ENCODE assay signal across 8 cellular contexts in genomic region chr1:248837045-248837793, GRCh38. TPM values are rescaled to one million over a fixed set of nuclear protein-coding genes. Genes with fewer than 3 reads are reported as not detected.
DNase-seq lines count a peak whose midpoint lies in the region; ATAC-seq and TF ChIP-seq lines count a peak whose summit lies in the region.

No MANE protein-coding gene starts in this region.

- DNase-seq in cardiac muscle cell (ENCODE audit: low read depth in 1 of 2, low spot score in 1 of 2) (no peak), Right ventricle myocardium superior (no peak), adipocyte (ENCODE audit: low read depth) (peak; percentile 10), upper lobe of left lung (peak in 1 of 2 donors; percentile 34), NCI-H446 treated with DMSO at 0.1 percent for 48 hours (lab: John Stamatoyannopoulos, UW) (no peak)

- H3K36me3 ChIP-seq in cardiac muscle cell (no peaks in the 10 kb centered on the region), adipocyte (ENCODE audit: control insufficient read depth, insufficient read depth, low read length, severe bottlenecking) (no peaks in the 10 kb centered on the region), liver (ENCODE audit: control insufficient read depth in 4 of 4, insufficient read depth in 3 of 4, low read depth in 1 of 4, low read length in 3 of 4) (no peaks in the 10 kb centered on the region), upper lobe of left lung (no peaks in the 10 kb centered on the region)

- no peak for TF ChIP-seq POLR2A in upper lobe of left lung (IDR thresholded peaks at IDR 0.05)

- WGBS in liver, result 50% methylated on average over 11 of the region's 11 CpGs
- 45 to 48% methylated on average over 11 of the region's 11 CpGs for WGBS in upper lobe of left lung, 2 donors

- intact Hi-C loops in Right ventricle myocardium superior (cut with DNase I), result no loop called here

- no peak for TF ChIP-seq RAD21 in liver (IDR thresholded peaks at IDR 0.05)

- H3K27ac ChIP-seq in cardiac muscle cell, result peak overlapping the region; percentile 51
- H3K27ac ChIP-seq in liver (ENCODE audit: low read depth in 1 of 2, low read length in 2 of 2), result peak overlapping the region; percentile 99 to 100
- H3K27ac ChIP-seq in upper lobe of left lung, result peak overlapping the region; percentile 99 to 100 (median 100)

- ATAC-seq in Right ventricle myocardium superior (ENCODE audit: poor library complexity) (no peak), upper lobe of left lung (ENCODE audit: low FRiP score in 2 of 2) (no peak), GM19324 (IDR thresholded peaks at IDR 0.05; ENCODE audit: low FRiP score, unreplicated experiment) (no peak), HG03378 (IDR thresholded peaks at IDR 0.05; ENCODE audit: unreplicated experiment) (no peak)

- H3K4me3 ChIP-seq in cardiac muscle cell (peak overlapping the region; percentile 89), adipocyte (ENCODE audit: low read length) (peak overlapping the region; percentile 85), liver (ENCODE audit: low read depth in 1 of 3, low read length in 3 of 3) (peak overlapping the region; percentile 56 to 96 (median 78)), upper lobe of left lung (peak overlapping the region; percentile 28 to 76 (median 74))

- H3K4me1 ChIP-seq in cardiac muscle cell (ENCODE audit: low read depth) (peaks cover 8% of the 10 kb centered on the region), adipocyte (ENCODE audit: control insufficient read depth, insufficient read depth, low read length) (peaks cover 35% of the 10 kb centered on the region), liver (ENCODE audit: control insufficient read depth in 4 of 4, insufficient read depth in 4 of 4, low read length in 3 of 4) (peaks cover 7 to 19% (median 15%) of the 10 kb centered on the region in 4 donors), upper lobe of left lung (peaks cover 21 to 41% (median 33%) of the 10 kb centered on the region in 4 donors)

- H3K9ac ChIP-seq in adipocyte (ENCODE audit: low read length) (peak overlapping the region; percentile 95), liver (ENCODE audit: low read depth in 1 of 2, low read length in 2 of 2) (peak overlapping the region; percentile 22 to 82)

- H3K27me3 ChIP-seq in cardiac muscle cell (no peaks in the 10 kb centered on the region), adipocyte (replicated peaks; ENCODE audit: control insufficient read depth, insufficient read depth, low read length) (no peaks in the 10 kb centered on the region), liver (ENCODE audit: control insufficient read depth in 4 of 4, insufficient read depth in 4 of 4, low read length in 3 of 4) (no peaks in the 10 kb centered on the region), upper lobe of left lung (no peaks in the 10 kb centered on the region)

- no peak for TF ChIP-seq CTCF in cardiac muscle cell (IDR thresholded peaks at IDR 0.05; ENCODE audit: low read depth, low read length)
- TF ChIP-seq CTCF in liver (IDR thresholded peaks at IDR 0.05; ENCODE audit: low read depth, low read length, missing input control), result no peak
- TF ChIP-seq CTCF in upper lobe of left lung (IDR thresholded peaks at IDR 0.05), result peak in 1 of 6 experiments; percentile 6

- TF ChIP-seq EP300 in upper lobe of left lung (IDR thresholded peaks at IDR 0.05), result no peak

- H3K9me3 ChIP-seq in cardiac muscle cell (ENCODE audit: low read depth), result no peaks in the 10 kb centered on the region
- no peaks in the 10 kb centered on the region for H3K9me3 ChIP-seq in adipocyte (ENCODE audit: control insufficient read depth, low read length)
- H3K9me3 ChIP-seq in liver (ENCODE audit: control insufficient read depth in 4 of 4, low read length in 3 of 4), result no peaks in the 10 kb centered on the region
- no peaks in the 10 kb centered on the region for H3K9me3 ChIP-seq in upper lobe of left lung

TF ChIP-seq in liver, 16 proteins besides CTCF, POLR2A, EP300 and RAD21:
- TF ChIP-seq RXRA (IDR thresholded peaks at IDR 0.05) (peak in 1 of 2 donors; percentile 2), HNF4G (IDR thresholded peaks at IDR 0.05) (no peak), ZBTB33 (IDR thresholded peaks at IDR 0.05) (no peak), FOXA2 (IDR thresholded peaks at IDR 0.05) (no peak)

RNA-seq across cellular contexts. Expression of gene ZNF672, which starts 0.8 kb away (rescaled TPM):
- total RNA-seq in cardiac muscle cell (66.3 and 72.5 TPM in 2 replicates), Right ventricle myocardium superior (41.7 TPM), liver (10 to 100 TPM; 22.6 to 28.0 TPM), upper lobe of left lung (10 to 100 TPM; 32.5 to 47.7 (median 45.8) TPM)
- polyA plus RNA-seq in cardiac muscle cell (56.1 and 59.2 TPM in 2 replicates), liver (10 to 100 TPM in 1 of 2 donors, 1 to 10 TPM in 1; 6.4 to 17.5 TPM)

RNA-seq across cellular contexts. Expression of gene SH3BP5L, which starts 11.5 kb away (rescaled TPM):
- 34.8 and 39.7 TPM in 2 replicates for total RNA-seq in cardiac muscle cell
- 11.0 and 14.1 TPM in 2 replicates for polyA plus RNA-seq in cardiac muscle cell
- total RNA-seq in Right ventricle myocardium superior, result 19.8 TPM
- total RNA-seq in liver, result 10 to 100 TPM; 14.3 to 16.4 TPM
- polyA plus RNA-seq in liver, result 10 to 100 TPM in 1 of 2 donors, 1 to 10 TPM in 1; 1.5 to 10.6 TPM
- 10 to 100 TPM; 18.5 to 35.6 (median 22.5) TPM for total RNA-seq in upper lobe of left lung

RNA-seq across cellular contexts. Expression of gene ZNF692, which starts 21.7 kb away (rescaled TPM):
- 101 and 128 TPM in 2 replicates for total RNA-seq in cardiac muscle cell
- polyA plus RNA-seq in cardiac muscle cell, result 98.9 and 109 TPM in 2 replicates
- total RNA-seq in Right ventricle myocardium superior, result 20.4 TPM
- total RNA-seq in liver, result 10 to 100 TPM in 1 of 2 donors, 1 to 10 TPM in 1; 7.8 to 16.3 TPM
- polyA plus RNA-seq in liver, result 10 to 100 TPM in 1 of 2 donors, 1 to 10 TPM in 1; 8.1 to 12.7 TPM
- 100 to 1,000 TPM in 1 of 6 donors, 10 to 100 TPM in 5; 25.7 to 248 (median 34.1) TPM for total RNA-seq in upper lobe of left lung
